ENCODE assay signal across 7 cellular contexts in genomic region chr1:36156329-36157114, GRCh38.
DNase-seq lines count a peak whose midpoint lies in the region; ATAC-seq and TF ChIP-seq lines count a peak whose summit lies in the region.

No MANE protein-coding gene starts in this region.

- H3K36me3 ChIP-seq in neutrophil: no peaks in the 10 kb centered on the region

- H3K4me1 ChIP-seq in neutrophil (ENCODE audit: control insufficient read depth in 1 of 2, insufficient read depth in 1 of 2, low read depth in 1 of 2, low read length in 1 of 2): peaks cover 60 to 64% of the 10 kb centered on the region in 2 experiments

- no peaks in the 10 kb centered on the region for H3K27me3 ChIP-seq in neutrophil

- in situ Hi-C loops in GM13977 (cut with MboI; ENCODE audit: low pct_unique_long_range_greater_than_20kb, low sequenced_read_pairs, unreplicated experiment): no loop called here

- ATAC-seq in HG03571 (IDR thresholded peaks at IDR 0.05; ENCODE audit: unreplicated experiment): no peak

- H3K4me3 ChIP-seq in neutrophil (ENCODE audit: low read depth in 1 of 2, low read length in 1 of 2): peak overlapping the region; percentile 85 to 96

- DNase-seq in GM13977 (ENCODE audit: low spot score) (peak; percentile 65), HK-2 (ENCODE audit: unreplicated experiment) (peak; percentile 63), RPMI8226 (peak; percentile 85), globus pallidus (ENCODE audit: low spot score) (peak; percentile 92)
- peak; percentile 68 for DNase-seq in activated naive CD4-positive, alpha-beta T cell treated with Interleukin-2 at 50 U/mL for 16 hours

- no peaks in the 10 kb centered on the region for H3K9me3 ChIP-seq in neutrophil

- H3K27ac ChIP-seq in neutrophil: peak overlapping the region; percentile 99

- TF ChIP-seq CTCF in GM13977 (IDR thresholded peaks at IDR 0.05; ENCODE audit: extremely low read depth, insufficient read depth, missing control alignments) (no peak), neutrophil (IDR thresholded peaks at IDR 0.05) (peak; percentile 14)
